ENCODE assay signal across 27 cellular contexts in the genomic region with DNA sequence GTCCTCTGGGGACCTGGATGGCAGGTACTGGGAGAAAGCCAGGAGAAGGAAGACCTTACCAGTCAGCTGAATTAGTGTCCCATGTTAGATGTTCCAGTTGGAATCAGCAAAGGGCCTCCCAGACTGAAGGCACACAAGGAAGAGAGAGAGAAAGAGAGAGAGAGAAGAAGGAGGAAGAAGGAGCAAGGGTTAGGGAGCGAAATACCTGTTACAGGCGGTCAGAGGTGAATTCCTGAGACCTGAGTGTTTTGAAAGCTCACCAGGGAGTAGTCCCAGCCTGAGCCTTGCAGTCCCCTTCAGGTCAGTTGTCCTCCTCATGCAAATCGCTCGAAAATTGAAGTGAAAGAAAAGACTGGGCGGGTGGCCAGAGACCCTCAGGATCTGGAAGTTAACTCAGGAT.
"Had no signal": no experiment of that assay in that cellular context is flagged by ENCODE, and none has a peak within 500 bp of the region (broad histone marks: within the 10 kb centered on the region; RNA-seq: fewer than 3 reads in every experiment).

No MANE protein-coding gene starts in this region.

- H3K4me1 ChIP-seq: colonic mucosa, gastroesophageal sphincter, heart right ventricle had no signal

- H3K9me3 ChIP-seq: colonic mucosa, esophagus squamous epithelium, gastroesophageal sphincter had no signal

- H3K36me3 ChIP-seq: brain microvascular endothelial cell, colonic mucosa, esophagus squamous epithelium, gastroesophageal sphincter, heart right ventricle had no signal

- DNase-seq: activated CD4-positive, alpha-beta memory T cell treated with anti-CD3 and anti-CD28 coated beads, Interleukin-2, amount 10 ng/mL, durations not matched to agents 7 days and 5 days; activated CD4-positive, alpha-beta T cell treated with anti-CD3 and anti-CD28 coated beads for 36 hours; activated CD4-positive, alpha-beta T cell treated with anti-CD3 and anti-CD28 coated beads, Interleukin-2, amount 10 ng/mL, durations not matched to agents 24 days and 14 days; activated CD4-positive, CD25-positive, alpha-beta regulatory T cell; activated CD4-positive, CD25-positive, alpha-beta regulatory T cell treated with anti-CD3 and anti-CD28 coated beads, Interleukin-2, amount 50 U/mL, for 72 hours; activated CD8-positive, alpha-beta memory T cell treated with anti-CD3 and anti-CD28 coated beads, Interleukin-2, amount 50 U/mL, for 48 hours; activated gamma-delta T cell; activated naive CD4-positive, alpha-beta T cell; activated naive CD4-positive, alpha-beta T cell treated with anti-CD3 and anti-CD28 coated beads, Interleukin-2, amount 10 ng/mL, durations not matched to agents 7 days and 5 days; activated naive CD8-positive, alpha-beta T cell treated with anti-CD3 and anti-CD28 coated beads, Interleukin-2, amount 10 ng/mL, durations not matched to agents 7 days and 5 days; activated T-cell treated with anti-CD3 and anti-CD28 coated beads for 4 hours; activated T-cell treated with anti-CD3 and anti-CD28 coated beads, Interleukin-2, amount 50 U/mL, for 24 hours; activated T-cell treated with anti-CD3 and anti-CD28 coated beads, Interleukin-2, amount 50 U/mL, for 72 hours; amniotic stem cell; anterior cingulate cortex; brain microvascular endothelial cell; central memory CD4-positive, alpha-beta T cell; cerebellar nuclear complex; colonic mucosa; effector CD8-positive, alpha-beta T cell; erythroblast; esophagus squamous epithelium; foreskin melanocyte; heart right ventricle; T-helper 2 cell had no signal

- H3K27ac ChIP-seq: brain microvascular endothelial cell, colonic mucosa, esophagus squamous epithelium, gastroesophageal sphincter, heart right ventricle had no signal

- H3K27me3 ChIP-seq: brain microvascular endothelial cell, colonic mucosa, esophagus squamous epithelium, gastroesophageal sphincter had no signal

- H3K4me3 ChIP-seq: colonic mucosa, esophagus squamous epithelium, gastroesophageal sphincter, heart right ventricle had no signal

- ATAC-seq: activated CD4-positive, alpha-beta T cell treated with anti-CD3 and anti-CD28 coated beads for 36 hours; activated naive CD4-positive, alpha-beta T cell treated with anti-CD3 and anti-CD28 coated beads, Interleukin-2, amount 50 U/mL, for 72 hours; activated T-cell treated with anti-CD3 and anti-CD28 coated beads, Interleukin-2, amount 50 U/mL, for 72 hours; gastroesophageal sphincter; heart right ventricle had no signal
